27 cellular contexts compared by ENCODE assay signal in the genomic region with DNA sequence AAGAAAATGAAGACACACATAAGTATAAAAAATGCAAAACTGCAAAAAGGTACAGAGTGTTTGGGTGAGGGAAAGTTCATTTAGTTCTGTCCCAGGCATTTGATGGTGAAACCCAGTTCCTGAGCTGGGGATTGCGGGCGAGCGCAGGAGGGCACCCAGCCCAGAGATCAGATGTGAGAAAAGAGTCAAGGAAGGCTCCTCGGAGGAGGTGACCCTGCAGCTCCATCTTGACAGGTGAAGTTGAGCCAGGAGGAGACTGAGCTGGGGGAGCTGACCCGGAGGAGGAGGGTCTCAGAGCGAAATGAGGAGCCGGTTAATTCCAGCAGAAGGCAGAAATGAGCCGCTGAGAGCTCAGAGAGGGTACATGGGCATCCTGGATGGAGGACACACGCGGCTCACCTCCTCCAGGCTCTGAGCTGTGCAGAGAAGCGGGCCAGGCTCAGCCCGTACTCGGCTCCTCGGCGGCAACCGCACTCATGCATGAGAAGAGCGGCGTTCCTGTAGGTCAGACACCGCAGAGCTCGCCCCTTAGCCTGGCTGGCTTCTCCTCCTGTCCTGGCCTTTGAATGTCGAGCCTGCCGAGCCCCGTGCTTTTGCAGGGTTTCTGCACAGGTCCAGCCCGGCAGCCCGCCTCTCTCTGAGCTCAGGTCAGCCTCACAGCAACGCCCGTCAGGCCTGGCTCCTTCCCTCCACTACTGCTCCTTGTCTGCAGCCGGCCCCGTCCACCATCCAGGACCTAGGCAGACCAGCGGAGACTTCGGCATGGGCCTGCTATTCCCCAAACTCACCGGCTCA. TPM values are rescaled to one million over a fixed set of nuclear protein-coding genes. Genes with fewer than 3 reads are reported as not detected.
DNase-seq lines count a peak whose midpoint lies in the region; ATAC-seq, FAIRE-seq and TF ChIP-seq lines count a peak whose summit lies in the region.
"Had no signal": no experiment of that assay in that cellular context is flagged by ENCODE, and none has a peak within 500 bp of the region (broad histone marks: within the 10 kb centered on the region; RNA-seq: fewer than 3 reads in every experiment).

No MANE protein-coding gene starts in this region.

- no peak for TF ChIP-seq CTCF in HepG2 (CRISPR knock-in tag; IDR thresholded peaks at IDR 0.05)
- TF ChIP-seq CTCF in right lobe of liver (IDR thresholded peaks at IDR 0.05): no peak
- TF ChIP-seq CTCF in K562 (IDR thresholded peaks at IDR 0.05 in 2 of 3, conservative IDR thresholded peaks at IDR 0.05 in 1 of 3; ENCODE audit: insufficient read depth in 2 of 3, low read depth in 1 of 3, low read length in 3 of 3): no peak
- no peak for TF ChIP-seq CTCF in osteoblast (IDR thresholded peaks at IDR 0.05; ENCODE audit: extremely low read depth, low read depth, low read length)

- no peak overlapping the region for H2AFZ ChIP-seq in HepG2 (ENCODE audit: low read length)
- H2AFZ ChIP-seq in K562 (ENCODE audit: low read depth, low read length): peak overlapping the region; percentile 57
- no peak overlapping the region for H2AFZ ChIP-seq in osteoblast (ENCODE audit: low read length)

- FAIRE-seq in HepG2 (lab: Jason Lieb, UNC): no peak
- FAIRE-seq in K562 (lab: Jason Lieb, UNC): peak; percentile 35
- FAIRE-seq: endothelial cell of umbilical vein, keratinocyte had no signal

- H3K36me3 ChIP-seq in HepG2 (replicated peaks in 1 of 2; ENCODE audit: control insufficient read depth in 1 of 2, insufficient read depth in 2 of 2, low read length in 2 of 2): no peaks in the 10 kb centered on the region
- H3K36me3 ChIP-seq in right lobe of liver: no peaks in the 10 kb centered on the region
- H3K36me3 ChIP-seq in K562 (ENCODE audit: control insufficient read depth, insufficient read depth, low read length): no peaks in the 10 kb centered on the region
- H3K36me3 ChIP-seq in osteoblast (ENCODE audit: insufficient read depth, low read length): no peaks in the 10 kb centered on the region
- no peaks in the 10 kb centered on the region for H3K36me3 ChIP-seq in HAP-1 (replicated peaks)
- H3K36me3 ChIP-seq: prostate gland had no signal

- POLR2A ChIA-PET in HepG2 (lab: Yijun Ruan, JAX): no interaction called here
- POLR2A ChIA-PET in K562 (lab: Yijun Ruan, JAX): interaction anchor here (0.6 kb wide), 2 partner anchors 174 to 1322 kb away, joined by 3 to 4 read pairs; no protein-coding TSS in a partner anchor

- TF ChIP-seq POLR2A in HepG2 (IDR thresholded peaks at IDR 0.05; ENCODE audit: insufficient read depth in 1 of 2, low read depth in 2 of 2, low read length in 2 of 2): no peak
- no peak for TF ChIP-seq POLR2A in right lobe of liver (IDR thresholded peaks at IDR 0.05)
- TF ChIP-seq POLR2A in K562 (conservative IDR thresholded peaks at IDR 0.05): no peak

- intact Hi-C loops in HepG2 (cut with micrococcal nuclease; ENCODE audit: unreplicated experiment): no loop called here
- intact Hi-C loops in right lobe of liver (cut with DNase I): no loop called here
- intact Hi-C loops in K562 (cut with micrococcal nuclease): no loop called here

- H3K4me2 ChIP-seq in HepG2 (ENCODE audit: low read depth, low read length) (peak overlapping the region; percentile 12; the same call in 1 of the 2 replicates), K562 (ENCODE audit: insufficient read depth, low read length) (no peak overlapping the region), osteoblast (ENCODE audit: insufficient read depth, low read length) (no peak overlapping the region)
- H3K4me2 ChIP-seq: KMS-11 had no signal

- H3K4me1 ChIP-seq in HepG2 (ENCODE audit: insufficient read depth, low read length) (no peaks in the 10 kb centered on the region), right lobe of liver (no peaks in the 10 kb centered on the region), K562 (replicated peaks in 1 of 2; ENCODE audit: control insufficient read depth in 2 of 2, insufficient read depth in 2 of 2, low read length in 2 of 2) (peaks cover 0 to 12% of the 10 kb centered on the region in 2 experiments; a peak in 2 of 5 replicates), osteoblast (ENCODE audit: insufficient read depth, low read length) (no peaks in the 10 kb centered on the region), HAP-1 (no peaks in the 10 kb centered on the region)
- H3K4me1 ChIP-seq: prostate gland had no signal

- H3K27ac ChIP-seq in HepG2 (ENCODE audit: extremely low read length, insufficient read depth, low read length) (no peak overlapping the region), right lobe of liver (no peak overlapping the region), K562 (ENCODE audit: extremely low read depth, low read depth, low read length) (no peak overlapping the region), osteoblast (ENCODE audit: low read depth, low read length) (no peak overlapping the region)
- H3K27ac ChIP-seq: C4-2B, KMS-11, prostate gland had no signal

- DNase-seq in HepG2 (ENCODE audit: low spot score) (no peak), right lobe of liver (no peak), K562 (ENCODE audit: extremely low read depth in 1 of 4, low spot score in 3 of 4) (no peak), osteoblast (ENCODE audit: insufficient read length, low spot score, missing footprints) (peak; percentile 80), HAP-1 (ENCODE audit: low spot score in 2 of 2) (no peak), SKM-1 (lab: John Stamatoyannopoulos, UW; ENCODE audit: unreplicated experiment) (no peak)
- no peak for DNase-seq in activated CD4-positive, alpha-beta T cell treated with anti-CD3 and anti-CD28 coated beads, Interleukin-2, amount 50 U/mL, for 48 hours
- DNase-seq: ACHN; activated CD4-positive, alpha-beta T cell treated with anti-CD3 and anti-CD28 coated beads for 4 hours; activated T-cell treated with anti-CD3 and anti-CD28 coated beads, Interleukin-2, amount 50 U/mL, for 72 hours; anterior cingulate cortex; caudate nucleus; dermis blood vessel endothelial cell; GF-D8; NCI-H146; NCI-H2171 treated with DMSO at 0.1 percent for 48 hours; NCI-H524 treated with DMSO at 0.1 percent for 48 hours had no signal

- 44% methylated on average over 15 of the region's 32 CpGs for WGBS in HepG2 (ENCODE audit: low lambda C conversion rate)
- 64% methylated on average over 12 of the region's 32 CpGs for WGBS in right lobe of liver (ENCODE audit: insufficient coverage, low coverage, low lambda C conversion rate, missing lambda C conversion rate)
- 15% methylated on average over 32 of the region's 32 CpGs for WGBS in K562 (ENCODE audit: insufficient coverage, low coverage, missing lambda C conversion rate)

- TF ChIP-seq RAD21 in HepG2 (CRISPR knock-in tag; IDR thresholded peaks at IDR 0.05): no peak
- no peak for TF ChIP-seq RAD21 in K562 (CRISPR knock-in tag; conservative IDR thresholded peaks at IDR 0.05 in 1 of 2, IDR thresholded peaks at IDR 0.05 in 1 of 2)

- no TSS peak for BruUV-seq in HepG2 (replicated peaks; lab: Mats Ljungman, UMichigan)
- no TSS peak for BruUV-seq in K562 (replicated peaks; lab: Mats Ljungman, UMichigan)

- no peak overlapping the region for H3K4me3 ChIP-seq in HepG2 (replicated peaks in 1 of 3; ENCODE audit: insufficient read depth in 1 of 3, low read depth in 2 of 3, low read length in 3 of 3)
- H3K4me3 ChIP-seq in right lobe of liver: no peak overlapping the region
- no peak overlapping the region for H3K4me3 ChIP-seq in K562
- H3K4me3 ChIP-seq in osteoblast (ENCODE audit: insufficient read depth, low read length): no peak overlapping the region
- no peak overlapping the region for H3K4me3 ChIP-seq in HAP-1
- H3K4me3 ChIP-seq: lung, prostate gland had no signal

- H3K79me2 ChIP-seq in HepG2 (ENCODE audit: insufficient read depth, low read length) (no peaks in the 10 kb centered on the region), K562 (ENCODE audit: control insufficient read depth, insufficient read depth, low read length) (no peaks in the 10 kb centered on the region), osteoblast (ENCODE audit: insufficient read depth, low read length) (no peaks in the 10 kb centered on the region)

- H3K9me1 ChIP-seq in K562 (ENCODE audit: control insufficient read depth, insufficient read depth, low read length): no peaks in the 10 kb centered on the region

- H3K9ac ChIP-seq in HepG2 (ENCODE audit: insufficient read depth, low read depth, low read length) (no peak overlapping the region), K562 (ENCODE audit: insufficient read depth in 1 of 2, low read depth in 2 of 2, low read length in 2 of 2) (peak overlapping the region in 1 of 2 experiments; percentile 72; a peak in 2 of 4 replicates)
- H3K9ac ChIP-seq: KMS-11 had no signal

- H4K20me1 ChIP-seq in HepG2 (ENCODE audit: insufficient read depth, low read length) (no peaks in the 10 kb centered on the region), K562 (replicated peaks; ENCODE audit: control insufficient read depth, insufficient read depth, low read length) (0 out of 2 replicates have a peak, but pooled peaks cover 3% of the 10 kb centered on the region), osteoblast (ENCODE audit: insufficient read depth, low read length) (no peaks in the 10 kb centered on the region)

- H3K9me3 ChIP-seq in HepG2 (ENCODE audit: low read length) (no peaks in the 10 kb centered on the region), right lobe of liver (no peaks in the 10 kb centered on the region), K562 (replicated peaks; ENCODE audit: control insufficient read depth, insufficient read depth, low read depth, low read length) (no peaks in the 10 kb centered on the region), osteoblast (ENCODE audit: low read depth, low read length) (no peaks in the 10 kb centered on the region), HAP-1 (no peaks in the 10 kb centered on the region)
- H3K9me3 ChIP-seq: prostate gland had no signal

- peak; percentile 47 for ATAC-seq in HepG2
- no peak for ATAC-seq in right lobe of liver
- peak; percentile 47 for ATAC-seq in K562
- no peak for ATAC-seq in HG03432 (IDR thresholded peaks at IDR 0.05; ENCODE audit: unreplicated experiment)
- ATAC-seq: activated T-cell treated with anti-CD3 and anti-CD28 coated beads, Interleukin-2, amount 50 U/mL, for 72 hours had no signal

- in situ Hi-C loops in HepG2 (cut with HindIII; ENCODE audit: extremely low pct_ligation_motif_present, low pct_unique_long_range_greater_than_20kb): no loop called here
- in situ Hi-C loops in K562 (cut with MboI): no loop called here
- in situ Hi-C loops in HAP-1 (cut with MboI; ENCODE audit: low sequenced_read_pairs): no loop called here

- CTCF ChIA-PET in HepG2 (lab: Yijun Ruan, JAX; ENCODE audit: low intra/inter-chr PET ratio, low total read pairs) (no interaction called here), K562 (lab: Yijun Ruan, JAX; ENCODE audit: low intra/inter-chr PET ratio) (no interaction called here)

- peaks cover 4 to 52% of the 10 kb centered on the region in 2 experiments; a peak in 3 of 5 replicates for H3K27me3 ChIP-seq in HepG2 (ENCODE audit: control insufficient read depth in 1 of 2, insufficient read depth in 2 of 2, low read length in 2 of 2)
- no peaks in the 10 kb centered on the region for H3K27me3 ChIP-seq in right lobe of liver
- peaks cover 10 to 38% of the 10 kb centered on the region in 2 experiments for H3K27me3 ChIP-seq in K562 (ENCODE audit: control insufficient read depth in 2 of 2, insufficient read depth in 2 of 2, low read length in 2 of 2)
- H3K27me3 ChIP-seq in osteoblast (ENCODE audit: insufficient read depth, low read length): peaks cover 38% of the 10 kb centered on the region
- H3K27me3 ChIP-seq in HAP-1 (ENCODE audit: low read depth): no peaks in the 10 kb centered on the region

- TF ChIP-seq EP300 in HepG2 (IDR thresholded peaks at IDR 0.05; ENCODE audit: low read depth in 2 of 2, low read length in 2 of 2) (no peak), HepG2 (CRISPR knock-in tag; IDR thresholded peaks at IDR 0.05; ENCODE audit: borderline replicate concordance) (no peak), K562 (IDR thresholded peaks at IDR 0.05; ENCODE audit: low read length) (no peak)

RNA-seq across cellular contexts. Expression of gene RAMP3, which starts 9.5 kb away (rescaled TPM):
- total RNA-seq in HepG2 (2016; rRNA removed; fragmentation: Illumina TruSeq; extraction: Trizol): not detected in 2 replicates
- total RNA-seq in HepG2 (2016; cell fraction: cytosol; rRNA removed; fragmentation: Illumina TruSeq; extraction: Trizol; ENCODE audit: low read depth): not detected in 2 replicates
- not detected in 2 replicates for total RNA-seq in HepG2 (2016; cell fraction: insoluble cytoplasmic fraction; rRNA removed; fragmentation: Illumina TruSeq; extraction: Trizol)
- total RNA-seq in HepG2 (2016; cell fraction: membrane; rRNA removed; fragmentation: Illumina TruSeq; extraction: Trizol): not detected in 2 replicates
- not detected in 2 replicates for total RNA-seq in HepG2 (2016; cell fraction: nucleus; rRNA removed; fragmentation: Illumina TruSeq; extraction: Trizol)
- polyA plus RNA-seq in HepG2 (2011; rRNA removed): not detected in 2 replicates
- not detected in 2 replicates for polyA plus RNA-seq in HepG2 (2011; cell fraction: cytosol; rRNA removed)
- polyA plus RNA-seq in HepG2 (2011; cell fraction: nucleus; rRNA removed): not detected in 2 replicates
- polyA plus RNA-seq in HepG2 (2012): not detected in 2 replicates
- polyA plus RNA-seq in HepG2 (2016; cell fraction: cytosol; fragmentation: Illumina TruSeq; extraction: Trizol; ENCODE audit: low read depth): not detected in 2 replicates
- not detected in 2 replicates for polyA plus RNA-seq in HepG2 (2016; cell fraction: insoluble cytoplasmic fraction; fragmentation: Illumina TruSeq; extraction: Trizol; ENCODE audit: low read depth)
- not detected in 2 replicates for polyA plus RNA-seq in HepG2 (2016; cell fraction: membrane; fragmentation: Illumina TruSeq; extraction: Trizol; ENCODE audit: low read depth)
- not detected in 2 replicates for polyA plus RNA-seq in HepG2 (2016; cell fraction: nucleus; fragmentation: Illumina TruSeq; extraction: Trizol; ENCODE audit: insufficient read depth, low read depth)
- not detected in 2 replicates for polyA minus RNA-seq in HepG2 (2011; rRNA and poly(A)+ RNA removed; ENCODE audit: low replicate concordance)
- not detected in 2 replicates for polyA minus RNA-seq in HepG2 (2011; cell fraction: cytosol; rRNA and poly(A)+ RNA removed)
- not detected in 2 replicates for polyA minus RNA-seq in HepG2 (2011; cell fraction: nucleus; rRNA and poly(A)+ RNA removed)
- total RNA-seq in right lobe of liver: 10 to 100 TPM in 4 of 6 experiments, 1 to 10 TPM in 2; 3.6 to 25.9 (median 23.4) TPM
- total RNA-seq in K562 (2011; cell fraction: chromatin; rRNA removed; ENCODE audit: low replicate concordance): not detected in 2 replicates
- total RNA-seq in K562 (2011; cell fraction: nucleolus; rRNA removed): not detected in 2 replicates
- total RNA-seq in K562 (2011; cell fraction: nucleoplasm; rRNA removed): not detected in 2 replicates
- total RNA-seq in K562 (2014; rRNA removed): not detected in 2 replicates
- not detected in 2 replicates for total RNA-seq in K562 (2014; rRNA removed; fragmentation: Illumina TruSeq; extraction: Trizol)
- total RNA-seq in K562 (2015; rRNA removed; fragmentation: Illumina TruSeq; extraction: Trizol): not detected in 2 replicates
- not detected in 2 replicates for total RNA-seq in K562 (2021)
- not detected in 2 replicates for polyA plus RNA-seq in K562 (2011; rRNA removed)
- not detected in 2 replicates for polyA plus RNA-seq in K562 (2011; cell fraction: cytosol; rRNA removed)
- not detected in 2 replicates for polyA plus RNA-seq in K562 (2011; cell fraction: nucleus; rRNA removed)
- polyA plus RNA-seq in K562 (2012): not detected in 2 replicates
- not detected in 2 replicates for polyA plus RNA-seq in K562 (2014; fragmentation: Illumina TruSeq; extraction: Trizol)
- not detected for polyA plus RNA-seq in K562 (2014; fragmentation: Nextera tagmentation; extraction: Ambion mirVana)
- not detected in 2 replicates for polyA plus RNA-seq in K562 (2014; rRNA removed)
- polyA minus RNA-seq in K562 (2011; rRNA and poly(A)+ RNA removed): not detected in 2 replicates
- not detected in 2 replicates for polyA minus RNA-seq in K562 (2011; cell fraction: cytosol; rRNA and poly(A)+ RNA removed)
- not detected in 2 replicates for polyA minus RNA-seq in K562 (2011; cell fraction: nucleus; rRNA and poly(A)+ RNA removed)
- total RNA-seq in osteoblast: not detected in 2 replicates
- total RNA-seq: endothelial cell of umbilical vein, glomerular endothelial cell, HT1080, neural crest cell had no signal
- polyA plus RNA-seq: endothelial cell of umbilical vein, keratinocyte had no signal

RNA-seq across cellular contexts. Expression of gene TBRG4, which starts 36.6 kb away (rescaled TPM):
- total RNA-seq in HepG2 (2016; rRNA removed; fragmentation: Illumina TruSeq; extraction: Trizol): 87.8 and 90.3 TPM in 2 replicates
- 33.6 and 34.9 TPM in 2 replicates for total RNA-seq in HepG2 (2016; cell fraction: cytosol; rRNA removed; fragmentation: Illumina TruSeq; extraction: Trizol; ENCODE audit: low read depth)
- 87.0 and 89.8 TPM in 2 replicates for total RNA-seq in HepG2 (2016; cell fraction: insoluble cytoplasmic fraction; rRNA removed; fragmentation: Illumina TruSeq; extraction: Trizol)
- total RNA-seq in HepG2 (2016; cell fraction: membrane; rRNA removed; fragmentation: Illumina TruSeq; extraction: Trizol): 33.7 and 38.0 TPM in 2 replicates
- 82.0 and 84.8 TPM in 2 replicates for total RNA-seq in HepG2 (2016; cell fraction: nucleus; rRNA removed; fragmentation: Illumina TruSeq; extraction: Trizol)
- 107 and 122 TPM in 2 replicates for polyA plus RNA-seq in HepG2 (2011; rRNA removed)
- 79.2 and 104 TPM in 2 replicates for polyA plus RNA-seq in HepG2 (2011; cell fraction: cytosol; rRNA removed)
- 370 and 388 TPM in 2 replicates for polyA plus RNA-seq in HepG2 (2011; cell fraction: nucleus; rRNA removed)
- 54.3 and 62.8 TPM in 2 replicates for polyA plus RNA-seq in HepG2 (2012)
- polyA plus RNA-seq in HepG2 (2016; cell fraction: cytosol; fragmentation: Illumina TruSeq; extraction: Trizol; ENCODE audit: low read depth): 11.2 and 11.7 TPM in 2 replicates
- polyA plus RNA-seq in HepG2 (2016; cell fraction: insoluble cytoplasmic fraction; fragmentation: Illumina TruSeq; extraction: Trizol; ENCODE audit: low read depth): 71.7 and 72.0 TPM in 2 replicates
- 17.4 and 18.6 TPM in 2 replicates for polyA plus RNA-seq in HepG2 (2016; cell fraction: membrane; fragmentation: Illumina TruSeq; extraction: Trizol; ENCODE audit: low read depth)
- polyA plus RNA-seq in HepG2 (2016; cell fraction: nucleus; fragmentation: Illumina TruSeq; extraction: Trizol; ENCODE audit: insufficient read depth, low read depth): 105 and 123 TPM in 2 replicates
- polyA minus RNA-seq in HepG2 (2011; rRNA and poly(A)+ RNA removed; ENCODE audit: low replicate concordance): 224 and 418 TPM in 2 replicates
- polyA minus RNA-seq in HepG2 (2011; cell fraction: cytosol; rRNA and poly(A)+ RNA removed): 56.5 and 63.0 TPM in 2 replicates
- 193 and 254 TPM in 2 replicates for polyA minus RNA-seq in HepG2 (2011; cell fraction: nucleus; rRNA and poly(A)+ RNA removed)
- 10 to 100 TPM; 33.0 to 57.1 (median 41.7) TPM for total RNA-seq in right lobe of liver
- total RNA-seq in K562 (2011; cell fraction: chromatin; rRNA removed; ENCODE audit: low replicate concordance): 345 and 988 TPM in 2 replicates
- total RNA-seq in K562 (2011; cell fraction: nucleolus; rRNA removed): 627 and 629 TPM in 2 replicates
- 447 and 454 TPM in 2 replicates for total RNA-seq in K562 (2011; cell fraction: nucleoplasm; rRNA removed)
- 248 and 298 TPM in 2 replicates for total RNA-seq in K562 (2014; rRNA removed)
- total RNA-seq in K562 (2014; rRNA removed; fragmentation: Illumina TruSeq; extraction: Trizol): 111 and 141 TPM in 2 replicates
- total RNA-seq in K562 (2015; rRNA removed; fragmentation: Illumina TruSeq; extraction: Trizol): 140 and 152 TPM in 2 replicates
- 258 and 287 TPM in 2 replicates for total RNA-seq in K562 (2021)
- 278 and 317 TPM in 2 replicates for polyA plus RNA-seq in K562 (2011; rRNA removed)
- 213 and 315 TPM in 2 replicates for polyA plus RNA-seq in K562 (2011; cell fraction: cytosol; rRNA removed)
- 714 and 782 TPM in 2 replicates for polyA plus RNA-seq in K562 (2011; cell fraction: nucleus; rRNA removed)
- polyA plus RNA-seq in K562 (2012): 183 and 269 TPM in 2 replicates
- polyA plus RNA-seq in K562 (2014; fragmentation: Illumina TruSeq; extraction: Trizol): 295 and 322 TPM in 2 replicates
- polyA plus RNA-seq in K562 (2014; fragmentation: Nextera tagmentation; extraction: Ambion mirVana): 10 to 100 TPM; 11.2 to 34.9 TPM
- 216 and 223 TPM in 2 replicates for polyA plus RNA-seq in K562 (2014; rRNA removed)
- polyA minus RNA-seq in K562 (2011; rRNA and poly(A)+ RNA removed): 276 and 311 TPM in 2 replicates
- polyA minus RNA-seq in K562 (2011; cell fraction: cytosol; rRNA and poly(A)+ RNA removed): 198 and 207 TPM in 2 replicates
- polyA minus RNA-seq in K562 (2011; cell fraction: nucleus; rRNA and poly(A)+ RNA removed): 413 and 539 TPM in 2 replicates
- 41.5 and 43.1 TPM in 2 replicates for total RNA-seq in osteoblast

RNA-seq across cellular contexts. Expression of gene NACAD, which starts 59.3 kb away (rescaled TPM):
- total RNA-seq in HepG2 (2016; rRNA removed; fragmentation: Illumina TruSeq; extraction: Trizol) (0.08 TPM in 1 of 2 replicates, not detected in the other), right lobe of liver (under 1 TPM in 5 of 6 experiments, not detected in 1; 0.09 to 0.42 (median 0.12) TPM), K562 (2014; rRNA removed) (under 0.01 TPM in 1 of 2 replicates, not detected in the other), K562 (2014; rRNA removed; fragmentation: Illumina TruSeq; extraction: Trizol) (not detected in 2 replicates), K562 (2015; rRNA removed; fragmentation: Illumina TruSeq; extraction: Trizol) (not detected in 2 replicates), K562 (2021) (0.02 and 0.04 TPM in 2 replicates), osteoblast (0.59 and 0.72 TPM in 2 replicates)
- not detected in 2 replicates for total RNA-seq in HepG2 (2016; cell fraction: cytosol; rRNA removed; fragmentation: Illumina TruSeq; extraction: Trizol; ENCODE audit: low read depth)
- 0.02 and 0.07 TPM in 2 replicates for total RNA-seq in HepG2 (2016; cell fraction: insoluble cytoplasmic fraction; rRNA removed; fragmentation: Illumina TruSeq; extraction: Trizol)
- total RNA-seq in HepG2 (2016; cell fraction: membrane; rRNA removed; fragmentation: Illumina TruSeq; extraction: Trizol): not detected in 2 replicates
- total RNA-seq in HepG2 (2016; cell fraction: nucleus; rRNA removed; fragmentation: Illumina TruSeq; extraction: Trizol): not detected in 2 replicates
- polyA plus RNA-seq in HepG2 (2011; rRNA removed) (0.04 and 0.07 TPM in 2 replicates), K562 (2011; rRNA removed) (0.01 and 0.03 TPM in 2 replicates), K562 (2014; fragmentation: Illumina TruSeq; extraction: Trizol) (0.01 and 0.03 TPM in 2 replicates), K562 (2014; fragmentation: Nextera tagmentation; extraction: Ambion mirVana) (not detected), K562 (2014; rRNA removed) (0.04 TPM in 1 of 2 replicates, not detected in the other)
- 0.04 and 0.06 TPM in 2 replicates for polyA plus RNA-seq in HepG2 (2011; cell fraction: cytosol; rRNA removed)
- polyA plus RNA-seq in HepG2 (2011; cell fraction: nucleus; rRNA removed): 0.45 and 0.54 TPM in 2 replicates
- 0.54 and 0.63 TPM in 2 replicates for polyA plus RNA-seq in HepG2 (2012)
- polyA plus RNA-seq in HepG2 (2016; cell fraction: cytosol; fragmentation: Illumina TruSeq; extraction: Trizol; ENCODE audit: low read depth): not detected in 2 replicates
- polyA plus RNA-seq in HepG2 (2016; cell fraction: insoluble cytoplasmic fraction; fragmentation: Illumina TruSeq; extraction: Trizol; ENCODE audit: low read depth): 0.08 TPM in 1 of 2 replicates, not detected in the other
- polyA plus RNA-seq in HepG2 (2016; cell fraction: membrane; fragmentation: Illumina TruSeq; extraction: Trizol; ENCODE audit: low read depth): not detected in 2 replicates
- 0.15 and 0.89 TPM in 2 replicates for polyA plus RNA-seq in HepG2 (2016; cell fraction: nucleus; fragmentation: Illumina TruSeq; extraction: Trizol; ENCODE audit: insufficient read depth, low read depth)
- 0.05 TPM in 1 of 2 replicates, not detected in the other for polyA minus RNA-seq in HepG2 (2011; rRNA and poly(A)+ RNA removed; ENCODE audit: low replicate concordance)
- polyA minus RNA-seq in HepG2 (2011; cell fraction: cytosol; rRNA and poly(A)+ RNA removed): 0.09 and 0.20 TPM in 2 replicates
- 0.13 and 0.25 TPM in 2 replicates for polyA minus RNA-seq in HepG2 (2011; cell fraction: nucleus; rRNA and poly(A)+ RNA removed)
- total RNA-seq in K562 (2011; cell fraction: chromatin; rRNA removed; ENCODE audit: low replicate concordance): 0.11 and 0.79 TPM in 2 replicates
- under 0.01 TPM in 1 of 2 replicates, not detected in the other for total RNA-seq in K562 (2011; cell fraction: nucleolus; rRNA removed)
- 0.08 TPM in 1 of 2 replicates, not detected in the other for total RNA-seq in K562 (2011; cell fraction: nucleoplasm; rRNA removed)
- 0.01 and 0.03 TPM in 2 replicates for polyA plus RNA-seq in K562 (2011; cell fraction: cytosol; rRNA removed)
- polyA plus RNA-seq in K562 (2011; cell fraction: nucleus; rRNA removed): 0.06 and 0.16 TPM in 2 replicates
- polyA plus RNA-seq in K562 (2012): 0.03 and 0.04 TPM in 2 replicates
- polyA minus RNA-seq in K562 (2011; rRNA and poly(A)+ RNA removed): not detected in 2 replicates
- not detected in 2 replicates for polyA minus RNA-seq in K562 (2011; cell fraction: cytosol; rRNA and poly(A)+ RNA removed)
- polyA minus RNA-seq in K562 (2011; cell fraction: nucleus; rRNA and poly(A)+ RNA removed): 0.11 and 0.13 TPM in 2 replicates

Comparison
In these comparisons a context has a peak if more than half of its experiments do, and no peak if none do; other contexts are left out.
1. ATAC-seq: peak in HepG2 (single experiment) and K562 (single experiment); none in right lobe of liver (0 of 4) and HG03432 (single experiment).
2. Of the 241 proteins assayed by ChIP-seq in both HepG2 and K562: peak only in HepG2: GABPB1 and KDM5B; only in K562: ZFP36; in both: none; in neither: 238.